8 cellular contexts compared by ENCODE assay signal in the genomic region with DNA sequence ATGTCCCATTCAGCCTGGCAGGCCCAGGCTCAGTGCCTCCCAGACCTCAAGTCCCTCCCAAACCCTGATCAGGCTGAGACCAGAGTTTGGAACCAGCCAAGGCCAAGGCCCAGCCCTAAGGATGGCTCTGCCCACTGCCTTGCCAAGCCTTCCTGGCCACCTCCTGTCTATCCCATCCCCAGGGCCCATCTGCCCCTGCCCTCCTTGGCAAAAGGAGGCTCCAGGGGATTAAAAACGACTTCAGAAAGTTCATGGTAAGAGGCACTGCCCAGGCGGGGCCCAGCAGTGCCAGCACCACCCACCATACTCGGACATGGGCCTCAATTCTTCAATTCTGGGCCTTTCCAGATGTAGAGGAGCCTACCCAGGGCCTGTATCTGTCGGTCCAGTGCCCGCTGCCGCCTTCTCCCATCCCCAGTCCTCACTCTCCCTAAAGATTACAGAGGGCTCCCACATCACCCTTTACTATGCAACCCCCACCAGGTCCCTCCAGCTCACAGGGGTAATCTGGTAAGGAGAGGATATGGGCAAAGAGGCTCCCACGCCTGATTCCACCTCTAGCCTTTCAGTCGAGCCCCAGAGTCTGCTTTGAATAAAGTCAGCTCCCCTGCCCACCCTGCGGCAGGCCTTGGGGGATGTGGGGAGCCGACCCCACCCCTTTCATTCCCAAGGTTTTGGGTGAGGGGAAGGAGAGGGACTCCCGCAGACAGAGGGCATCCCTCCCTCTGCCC. TPM values are rescaled to one million over a fixed set of nuclear protein-coding genes. Genes with fewer than 3 reads are reported as not detected.
DNase-seq lines count a peak whose midpoint lies in the region; ATAC-seq and TF ChIP-seq lines count a peak whose summit lies in the region.

No MANE protein-coding gene starts in this region.

- no peak overlapping the region for H3K4ac ChIP-seq in mesendoderm (ENCODE audit: low read depth, low read length)

- H3K79me1 ChIP-seq in mesendoderm (ENCODE audit: low read length), result no peaks in the 10 kb centered on the region

- peak overlapping the region; percentile 45 for H3K23ac ChIP-seq in mesendoderm (ENCODE audit: low read length)

- H2AK5ac ChIP-seq in mesendoderm (ENCODE audit: low read length), result no peak overlapping the region

- H3K9me3 Mint-ChIP-seq in activated T-cell treated with anti-CD3 and anti-CD28 coated beads, Interleukin-2, amount 50 U/mL, for 4 hours, result no peaks in the 10 kb centered on the region

- peak overlapping the region; percentile 75 for H3K4me2 ChIP-seq in mesendoderm (ENCODE audit: low read length)

- H3K36me3 ChIP-seq in duodenal mucosa (ENCODE audit: control insufficient read depth in 1 of 2, insufficient read depth in 2 of 2, low read length in 2 of 2) (peaks cover 0 to 5% of the 10 kb centered on the region in 2 donors), mesendoderm (ENCODE audit: control insufficient read depth, insufficient read depth, low read length) (no peaks in the 10 kb centered on the region), uterus (no peaks in the 10 kb centered on the region)

- no peak overlapping the region for H2BK15ac ChIP-seq in mesendoderm (replicated peaks; ENCODE audit: low read depth)

- no peak overlapping the region for H4K8ac ChIP-seq in mesendoderm (ENCODE audit: low read depth, low read length)

- peak overlapping the region; percentile 69 for H3K4me3 Mint-ChIP-seq in activated T-cell treated with anti-CD3 and anti-CD28 coated beads, Interleukin-2, amount 50 U/mL, for 4 hours

- no peak for TF ChIP-seq CTCF in uterus (IDR thresholded peaks at IDR 0.05)

- DNase-seq in activated T-cell treated with anti-CD3 and anti-CD28 coated beads, Interleukin-2, amount 50 U/mL, for 4 hours, result no peak
- DNase-seq in activated T-cell treated with anti-CD3 and anti-CD28 coated beads, Interleukin-2, amount 50 U/mL, for 1 hour, result no peak
- no peak for DNase-seq in mesendoderm
- DNase-seq in uterus, result no peak
- DNase-seq in DMS114 treated with DMSO at 0.1 percent for 48 hours (lab: John Stamatoyannopoulos, UW; ENCODE audit: unreplicated experiment), result no peak
- no peak for DNase-seq in medulla oblongata (ENCODE audit: extremely low spot score)
- no peak for DNase-seq in stimulated activated CD4-positive, alpha-beta T cell treated with anti-CD3 and anti-CD28 coated beads, Interleukin-2, amount 100 ng/mL, for 24 hours

- no peaks in the 10 kb centered on the region for H3K36me3 Mint-ChIP-seq in activated T-cell treated with anti-CD3 and anti-CD28 coated beads, Interleukin-2, amount 50 U/mL, for 4 hours (ENCODE audit: insufficient read depth)

- no peak overlapping the region for H2BK5ac ChIP-seq in mesendoderm (ENCODE audit: low read length)

- no peak overlapping the region for H4K5ac ChIP-seq in mesendoderm (ENCODE audit: low read length)

- no CpG with 5 or more reads among the region's 11 CpGs for WGBS in mesendoderm (ENCODE audit: extremely low coverage, insufficient coverage, low lambda C conversion rate)

- peak overlapping the region; percentile 18 for H2BK120ac ChIP-seq in mesendoderm (ENCODE audit: low read depth, low read length)

- no peaks in the 10 kb centered on the region for H3K9me3 ChIP-seq in duodenal mucosa (ENCODE audit: control insufficient read depth in 1 of 2, low read length in 2 of 2)
- no peaks in the 10 kb centered on the region for H3K9me3 ChIP-seq in uterus

- peak overlapping the region; percentile 54 for H3K18ac ChIP-seq in mesendoderm (ENCODE audit: low read length)

- H3K27ac ChIP-seq in duodenal mucosa (ENCODE audit: low read depth, low read length) (peak overlapping the region; percentile 84), mesendoderm (ENCODE audit: low read depth, low read length) (no peak overlapping the region), uterus (peak overlapping the region; percentile 91 to 95)

- intact Hi-C loops in uterus (cut with DNase I; ENCODE audit: low total_unique reads), result no loop called here

- TF ChIP-seq POLR2A in uterus (IDR thresholded peaks at IDR 0.05), result no peak

- H3K4me3 ChIP-seq in duodenal mucosa (ENCODE audit: low read depth in 1 of 2, low read length in 2 of 2) (peak overlapping the region; percentile 80 to 84), mesendoderm (ENCODE audit: low read length) (peak overlapping the region; percentile 80), uterus (peak overlapping the region; percentile 81 to 95)

- H3K4me1 ChIP-seq in duodenal mucosa (ENCODE audit: control insufficient read depth in 1 of 2, insufficient read depth in 2 of 2, low read length in 2 of 2) (peaks cover 18 to 24% of the 10 kb centered on the region in 2 donors), mesendoderm (ENCODE audit: control insufficient read depth, low read depth, low read length) (no peaks in the 10 kb centered on the region), uterus (no peaks in the 10 kb centered on the region)

- peak overlapping the region; percentile 88 for H3K56ac ChIP-seq in mesendoderm (ENCODE audit: low read length)

- H3K9ac ChIP-seq in duodenal mucosa (ENCODE audit: low read depth in 1 of 2, low read length in 2 of 2), result peak overlapping the region; percentile 68 to 79
- H3K9ac ChIP-seq in mesendoderm (ENCODE audit: low read length), result peak overlapping the region; percentile 78

- ATAC-seq in activated T-cell treated with anti-CD3 and anti-CD28 coated beads, Interleukin-2, amount 50 U/mL, for 4 hours, result no peak

- H3K79me2 ChIP-seq in mesendoderm (ENCODE audit: control insufficient read depth, insufficient read depth, low read length), result no peaks in the 10 kb centered on the region

- H3K27me3 ChIP-seq in duodenal mucosa (ENCODE audit: control insufficient read depth in 1 of 2, insufficient read depth in 2 of 2, low read length in 2 of 2) (no peaks in the 10 kb centered on the region), mesendoderm (ENCODE audit: insufficient read depth, low read length, poor library complexity) (no peaks in the 10 kb centered on the region), uterus (no peaks in the 10 kb centered on the region)

- H3K27me3 Mint-ChIP-seq in activated T-cell treated with anti-CD3 and anti-CD28 coated beads, Interleukin-2, amount 50 U/mL, for 4 hours (ENCODE audit: low read depth), result peaks cover 51% of the 10 kb centered on the region

- H3K4me1 Mint-ChIP-seq in activated T-cell treated with anti-CD3 and anti-CD28 coated beads, Interleukin-2, amount 50 U/mL, for 4 hours (ENCODE audit: low read depth), result peaks cover 8% of the 10 kb centered on the region

RNA-seq across cellular contexts. Expression of gene ADCY6, which starts 0.9 kb away (rescaled TPM):
- total RNA-seq in activated T-cell treated with anti-CD3 and anti-CD28 coated beads, Interleukin-2, amount 50 U/mL, for 4 hours, result under 1 TPM; 0.22 to 0.53 (median 0.40) TPM
- polyA plus RNA-seq in mesendoderm (2013, experiment 1 of 2), result 2.0 TPM
- 2.2 TPM for polyA plus RNA-seq in mesendoderm (2013, experiment 2 of 2)
- total RNA-seq in uterus, result 10 to 100 TPM; 10.6 to 75.8 (median 55.0) TPM

RNA-seq across cellular contexts. Expression of gene CACNB3, which starts 30.3 kb away (rescaled TPM):
- total RNA-seq in activated T-cell treated with anti-CD3 and anti-CD28 coated beads, Interleukin-2, amount 50 U/mL, for 4 hours, result 1 to 10 TPM; 1.7 to 3.5 (median 2.3) TPM
- 1.3 TPM for polyA plus RNA-seq in mesendoderm (2013, experiment 1 of 2)
- 1.8 TPM for polyA plus RNA-seq in mesendoderm (2013, experiment 2 of 2)
- total RNA-seq in uterus, result 10 to 100 TPM in 2 of 4 donors, 1 to 10 TPM in 2; 5.9 to 62.2 (median 22.7) TPM

Comparison
In these comparisons a context has a peak if more than half of its experiments do, and no peak if none do; other contexts are left out.
1. RNA of gene ADCY6, which starts 0.9 kb away (total RNA-seq): 10.6 to 75.8 TPM in uterus; 0.22 to 0.53 TPM in activated T-cell treated with anti-CD3 and anti-CD28 coated beads, Interleukin-2, amount 50 U/mL, for 4 hours; every median in the first group is over 4 times any median in the second.
2. Peak in every context shown above with its lines, with median percentiles within 50 percentile points of each other: H3K4me3 ChIP-seq.